In the genomic region with DNA sequence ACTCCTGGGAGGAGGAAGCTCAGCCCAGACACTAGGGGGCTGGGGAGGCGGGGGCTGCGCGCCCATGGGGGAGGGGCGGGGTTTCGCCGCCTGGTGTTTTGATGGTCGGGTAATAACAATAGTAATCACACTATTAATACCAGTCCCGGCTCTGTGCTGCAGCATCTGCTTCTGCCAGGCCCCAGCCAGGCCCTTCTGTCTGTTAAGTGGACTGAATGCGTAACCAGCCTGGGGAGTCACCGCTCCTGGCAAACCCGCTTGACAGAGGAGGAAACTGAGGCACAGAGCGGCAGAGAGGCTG, we compare ENCODE assay signal across 28 cellular contexts. TPM values are rescaled to one million over a fixed set of nuclear protein-coding genes. Genes with fewer than 3 reads are reported as not detected.
A peak's percentile ranks its signal among the peaks of the same experiment; 100 is the strongest.
DNase-seq lines count a peak whose midpoint lies in the region; ATAC-seq, FAIRE-seq and TF ChIP-seq lines count a peak whose summit lies in the region.
"Had no signal": no experiment of that assay in that cellular context is flagged by ENCODE, and none has a peak within 500 bp of the region (broad histone marks: within the 10 kb centered on the region; RNA-seq: fewer than 3 reads in every experiment).

No MANE protein-coding gene starts in this region.

- in situ Hi-C loops in K562 (cut with MboI): no loop called here

- CTCF ChIA-PET in K562 (lab: Yijun Ruan, JAX; ENCODE audit: low intra/inter-chr PET ratio): no interaction called here
- CTCF ChIA-PET in activated naive CD4-positive, alpha-beta T cell treated with anti-CD3 and anti-CD28 coated beads, Interleukin-2, amount 10 ng/mL, durations not matched to agents 7 days and 5 days (lab: Charles Lee): interaction anchor here (0.9 to 2.9 kb wide), 2 partner anchors 14 to 15 kb away, joined by 3 to 10 read pairs; no protein-coding TSS in a partner anchor

- peaks cover 5% of the 10 kb centered on the region for H3K4me1 Mint-ChIP-seq in neural progenitor cell
- H3K4me1 Mint-ChIP-seq in activated naive CD4-positive, alpha-beta T cell treated with anti-CD3 and anti-CD28 coated beads, Interleukin-2, amount 10 ng/mL, durations not matched to agents 7 days and 5 days: peaks cover 3% of the 10 kb centered on the region

- H3K4me1 ChIP-seq in K562 (replicated peaks in 1 of 2; ENCODE audit: control insufficient read depth in 2 of 2, insufficient read depth in 2 of 2, low read length in 2 of 2) (peaks cover 0 to 12% of the 10 kb centered on the region in 2 experiments; a peak in 3 of 5 replicates), neural progenitor cell (peaks cover 14% of the 10 kb centered on the region), MM.1S (ENCODE audit: low read length) (no peaks in the 10 kb centered on the region)
- H3K4me1 ChIP-seq: colonic mucosa had no signal

- TF ChIP-seq CTCF in K562 (IDR thresholded peaks at IDR 0.05 in 2 of 3, conservative IDR thresholded peaks at IDR 0.05 in 1 of 3; ENCODE audit: insufficient read depth in 2 of 3, low read depth in 1 of 3, low read length in 3 of 3) (no peak), neural progenitor cell (IDR thresholded peaks at IDR 0.05) (peak; percentile 26), MM.1S (IDR thresholded peaks at IDR 0.05; ENCODE audit: low read length) (no peak)

- TF ChIP-seq EP300 in K562 (IDR thresholded peaks at IDR 0.05; ENCODE audit: low read length): no peak

- no peak for TF ChIP-seq POLR2A in K562 (conservative IDR thresholded peaks at IDR 0.05)

- 37% methylated on average over 6 of the region's 12 CpGs for WGBS in K562 (ENCODE audit: insufficient coverage, low coverage, missing lambda C conversion rate)

- H3K27ac ChIP-seq in K562 (ENCODE audit: extremely low read depth, low read depth, low read length): no peak overlapping the region
- H3K27ac ChIP-seq in neural progenitor cell: no peak overlapping the region
- no peak overlapping the region for H3K27ac ChIP-seq in MM.1S (ENCODE audit: low read length)
- H3K27ac ChIP-seq: colonic mucosa, thyroid gland had no signal

- no peak for TF ChIP-seq RAD21 in K562 (CRISPR knock-in tag; conservative IDR thresholded peaks at IDR 0.05 in 1 of 2, IDR thresholded peaks at IDR 0.05 in 1 of 2)

- H3K36me3 Mint-ChIP-seq in neural progenitor cell: no peaks in the 10 kb centered on the region
- no peaks in the 10 kb centered on the region for H3K36me3 Mint-ChIP-seq in activated naive CD4-positive, alpha-beta T cell treated with anti-CD3 and anti-CD28 coated beads, Interleukin-2, amount 10 ng/mL, durations not matched to agents 7 days and 5 days

- ATAC-seq in K562: 0 out of 3 replicates have a peak, but pooled peaks have one; percentile 15
- ATAC-seq: activated T-cell treated with anti-CD3 and anti-CD28 coated beads, Interleukin-2, amount 50 U/mL, for 4 hours; effector memory CD8-positive, alpha-beta T cell; HCT116; left cardiac atrium; right cardiac atrium; stimulated activated naive CD8-positive, alpha-beta T cell treated with anti-CD3 and anti-CD28 coated beads, Interleukin-15, Interleukin-2, amounts not matched to agents 100 U/mL and 50 U/mL, for 24 hours had no signal

- no peaks in the 10 kb centered on the region for H3K9me3 ChIP-seq in K562 (replicated peaks; ENCODE audit: control insufficient read depth, insufficient read depth, low read depth, low read length)
- H3K9me3 ChIP-seq in neural progenitor cell (ENCODE audit: low read depth): no peaks in the 10 kb centered on the region
- H3K9me3 ChIP-seq in MM.1S (replicated peaks; ENCODE audit: insufficient read depth, low read length): no peaks in the 10 kb centered on the region
- H3K9me3 ChIP-seq: colonic mucosa, thyroid gland had no signal

- H4K20me1 ChIP-seq in K562 (replicated peaks; ENCODE audit: control insufficient read depth, insufficient read depth, low read length): 0 out of 2 replicates have a peak, but pooled peaks cover 4% of the 10 kb centered on the region
- peaks cover 5% of the 10 kb centered on the region for H4K20me1 ChIP-seq in neural progenitor cell (ENCODE audit: low read depth)
- no peaks in the 10 kb centered on the region for H4K20me1 ChIP-seq in MM.1S (ENCODE audit: insufficient read depth, low read length)

- no peak overlapping the region for H3K4me3 Mint-ChIP-seq in neural progenitor cell
- no peak overlapping the region for H3K4me3 Mint-ChIP-seq in activated naive CD4-positive, alpha-beta T cell treated with anti-CD3 and anti-CD28 coated beads, Interleukin-2, amount 10 ng/mL, durations not matched to agents 7 days and 5 days
- H3K4me3 Mint-ChIP-seq: activated T-cell treated with anti-CD3 and anti-CD28 coated beads, Interleukin-2, amount 50 U/mL, for 4 hours; B cell; effector memory CD8-positive, alpha-beta T cell had no signal

- H3K36me3 ChIP-seq in K562 (ENCODE audit: control insufficient read depth, insufficient read depth, low read length): no peaks in the 10 kb centered on the region
- H3K36me3 ChIP-seq in neural progenitor cell: no peaks in the 10 kb centered on the region
- no peaks in the 10 kb centered on the region for H3K36me3 ChIP-seq in MM.1S (replicated peaks; ENCODE audit: insufficient read depth, low read length)
- H3K36me3 ChIP-seq: colonic mucosa, thyroid gland had no signal

- H3K79me2 ChIP-seq in K562 (ENCODE audit: control insufficient read depth, insufficient read depth, low read length) (no peaks in the 10 kb centered on the region), neural progenitor cell (ENCODE audit: low read depth) (no peaks in the 10 kb centered on the region), MM.1S (ENCODE audit: low read length) (no peaks in the 10 kb centered on the region)

- H3F3A ChIP-seq in neural progenitor cell (ENCODE audit: low read depth): peaks cover 8% of the 10 kb centered on the region
- no peaks in the 10 kb centered on the region for H3F3A ChIP-seq in MM.1S (ENCODE audit: insufficient read depth, low read length)

- H2AFZ ChIP-seq in K562 (ENCODE audit: low read depth, low read length): no peak overlapping the region
- peak overlapping the region; percentile 72 for H2AFZ ChIP-seq in neural progenitor cell (replicated peaks)
- H2AFZ ChIP-seq in MM.1S (ENCODE audit: low read length): no peak overlapping the region

- no peaks in the 10 kb centered on the region for H3K9me2 ChIP-seq in MM.1S (replicated peaks; ENCODE audit: insufficient read depth, low read length)

- no peak overlapping the region for H3K4me2 ChIP-seq in K562 (ENCODE audit: insufficient read depth, low read length)
- H3K4me2 ChIP-seq in neural progenitor cell: peak overlapping the region; percentile 69
- no peak overlapping the region for H3K4me2 ChIP-seq in MM.1S (ENCODE audit: low read depth, low read length)

- no peak for FAIRE-seq in K562 (lab: Jason Lieb, UNC)
- FAIRE-seq: bronchial epithelial cell had no signal

- H3K9ac ChIP-seq in K562 (ENCODE audit: insufficient read depth in 1 of 2, low read depth in 2 of 2, low read length in 2 of 2): peak overlapping the region in 1 of 2 experiments; percentile 59; a peak in 1 of 4 replicates
- no peak overlapping the region for H3K9ac ChIP-seq in neural progenitor cell
- no peak overlapping the region for H3K9ac ChIP-seq in MM.1S (ENCODE audit: low read length)

- H3K27me3 ChIP-seq in K562 (ENCODE audit: control insufficient read depth in 2 of 2, insufficient read depth in 2 of 2, low read length in 2 of 2) (peaks cover 4 to 15% of the 10 kb centered on the region in 2 experiments), neural progenitor cell (peaks cover 42% of the 10 kb centered on the region), MM.1S (replicated peaks; ENCODE audit: insufficient read depth, low read length) (peaks cover 37% of the 10 kb centered on the region)

- peaks cover 3% of the 10 kb centered on the region for H3K9me3 Mint-ChIP-seq in neural progenitor cell
- no peaks in the 10 kb centered on the region for H3K9me3 Mint-ChIP-seq in activated naive CD4-positive, alpha-beta T cell treated with anti-CD3 and anti-CD28 coated beads, Interleukin-2, amount 10 ng/mL, durations not matched to agents 7 days and 5 days
- H3K9me3 Mint-ChIP-seq: activated T-cell treated with anti-CD3 and anti-CD28 coated beads, Interleukin-2, amount 50 U/mL, for 4 hours; effector memory CD8-positive, alpha-beta T cell had no signal

- H3K9me1 ChIP-seq in K562 (ENCODE audit: control insufficient read depth, insufficient read depth, low read length): no peaks in the 10 kb centered on the region

- no TSS peak for BruUV-seq in K562 (replicated peaks; lab: Mats Ljungman, UMichigan)

- POLR2A ChIA-PET in K562 (lab: Yijun Ruan, JAX): no interaction called here

- no peak overlapping the region for H3K4me3 ChIP-seq in K562
- no peak overlapping the region for H3K4me3 ChIP-seq in neural progenitor cell
- H3K4me3 ChIP-seq in MM.1S (ENCODE audit: low read length): no peak overlapping the region
- H3K4me3 ChIP-seq: colonic mucosa, thyroid gland had no signal

- intact Hi-C loops in K562 (cut with micrococcal nuclease): no loop called here

- H3K27ac Mint-ChIP-seq in neural progenitor cell: no peak overlapping the region
- H3K27ac Mint-ChIP-seq in activated naive CD4-positive, alpha-beta T cell treated with anti-CD3 and anti-CD28 coated beads, Interleukin-2, amount 10 ng/mL, durations not matched to agents 7 days and 5 days: no peak overlapping the region
- H3K27ac Mint-ChIP-seq: B cell; effector memory CD8-positive, alpha-beta T cell had no signal

- peaks cover 50% of the 10 kb centered on the region for H3K27me3 Mint-ChIP-seq in neural progenitor cell (ENCODE audit: insufficient read depth, low read depth)
- peaks cover 95% of the 10 kb centered on the region for H3K27me3 Mint-ChIP-seq in activated naive CD4-positive, alpha-beta T cell treated with anti-CD3 and anti-CD28 coated beads, Interleukin-2, amount 10 ng/mL, durations not matched to agents 7 days and 5 days

- peak; percentile 29 for DNase-seq in DMS53 (lab: John Stamatoyannopoulos, UW)
- no peak for DNase-seq in DMS53 treated with DMSO at 0.1 percent for 48 hours (lab: John Stamatoyannopoulos, UW; ENCODE audit: unreplicated experiment)
- peak; percentile 18 for DNase-seq in NCI-H146 treated with DMSO at 0.1 percent for 48 hours (lab: John Stamatoyannopoulos, UW; ENCODE audit: unreplicated experiment)
- DNase-seq in K562 (ENCODE audit: extremely low read depth in 1 of 4, low spot score in 3 of 4): peak in 1 of 4 experiments; percentile 27
- DNase-seq in neural progenitor cell (ENCODE audit: low spot score): peak; percentile 64
- no peak for DNase-seq in MM.1S
- DNase-seq in DMS153 (lab: John Stamatoyannopoulos, UW): no peak
- DNase-seq in activated naive CD4-positive, alpha-beta T cell treated with anti-CD3 and anti-CD28 coated beads, Interleukin-2, amount 10 ng/mL, durations not matched to agents 7 days and 5 days: no peak
- DNase-seq: 8988T; activated CD4-positive, CD25-positive, alpha-beta regulatory T cell; activated naive CD4-positive, alpha-beta T cell treated with Interleukin-2 at 50 U/mL for 16 hours; activated T-cell treated with anti-CD3 and anti-CD28 coated beads, Interleukin-2, amount 50 U/mL, for 4 hours; amygdala; colonic mucosa; effector memory CD8-positive, alpha-beta T cell; KG1; left cardiac atrium; mesendoderm; NCI-H2081; NCI-H526; stimulated activated CD4-positive, alpha-beta T cell treated with anti-CD3 and anti-CD28 coated beads, Interleukin-4, amount 100 ng/mL, for 4 hours; stimulated activated naive CD8-positive, alpha-beta T cell treated with anti-CD3 and anti-CD28 coated beads, Interleukin-15, Interleukin-2, amounts not matched to agents 100 U/mL and 50 U/mL, for 24 hours; T1000; thyroid gland had no signal

RNA-seq across cellular contexts. Expression of gene NPAS1, which starts 8.7 kb away (rescaled TPM):
- 1.2 and 8.1 TPM in 2 replicates for total RNA-seq in K562 (2011; cell fraction: chromatin; rRNA removed; ENCODE audit: low replicate concordance)
- total RNA-seq in K562 (2011; cell fraction: nucleolus; rRNA removed): 4.9 and 6.5 TPM in 2 replicates
- total RNA-seq in K562 (2011; cell fraction: nucleoplasm; rRNA removed): 2.3 and 3.4 TPM in 2 replicates
- total RNA-seq in K562 (2014; rRNA removed) (1.2 and 2.0 TPM in 2 replicates), K562 (2014; rRNA removed; fragmentation: Illumina TruSeq; extraction: Trizol) (0.13 and 0.58 TPM in 2 replicates), K562 (2015; rRNA removed; fragmentation: Illumina TruSeq; extraction: Trizol) (2.5 and 2.9 TPM in 2 replicates), K562 (2021) (5.2 and 5.3 TPM in 2 replicates), neural progenitor cell (ENCODE audit: low replicate concordance) (1.2 and 4.3 TPM in 2 replicates)
- polyA plus RNA-seq in K562 (2011; rRNA removed) (1.6 and 2.4 TPM in 2 replicates), K562 (2014; fragmentation: Illumina TruSeq; extraction: Trizol) (1.2 and 3.2 TPM in 2 replicates), K562 (2014; fragmentation: Nextera tagmentation; extraction: Ambion mirVana) (not detected), K562 (2014; rRNA removed) (3.0 and 4.6 TPM in 2 replicates)
- polyA plus RNA-seq in K562 (2011; cell fraction: cytosol; rRNA removed): 3.2 and 9.4 TPM in 2 replicates
- polyA plus RNA-seq in K562 (2011; cell fraction: nucleus; rRNA removed): 6.0 and 12.1 TPM in 2 replicates
- polyA plus RNA-seq in K562 (2012): 6.3 and 16.7 TPM in 2 replicates
- 0.39 and 0.77 TPM in 2 replicates for polyA minus RNA-seq in K562 (2011; rRNA and poly(A)+ RNA removed)
- 2.5 and 3.5 TPM in 2 replicates for polyA minus RNA-seq in K562 (2011; cell fraction: cytosol; rRNA and poly(A)+ RNA removed)
- polyA minus RNA-seq in K562 (2011; cell fraction: nucleus; rRNA and poly(A)+ RNA removed): 2.0 and 2.9 TPM in 2 replicates

RNA-seq across cellular contexts. Expression of gene TMEM160, which starts 20.1 kb away (rescaled TPM):
- 1.5 and 6.1 TPM in 2 replicates for total RNA-seq in K562 (2011; cell fraction: chromatin; rRNA removed; ENCODE audit: low replicate concordance)
- 30.7 and 31.5 TPM in 2 replicates for total RNA-seq in K562 (2011; cell fraction: nucleolus; rRNA removed)
- 10.5 and 11.2 TPM in 2 replicates for total RNA-seq in K562 (2011; cell fraction: nucleoplasm; rRNA removed)
- 95.2 and 166 TPM in 2 replicates for total RNA-seq in K562 (2014; rRNA removed)
- 0.64 and 2.4 TPM in 2 replicates for total RNA-seq in K562 (2014; rRNA removed; fragmentation: Illumina TruSeq; extraction: Trizol)
- 2.4 and 4.4 TPM in 2 replicates for total RNA-seq in K562 (2015; rRNA removed; fragmentation: Illumina TruSeq; extraction: Trizol)
- 77.6 and 79.5 TPM in 2 replicates for total RNA-seq in K562 (2021)
- polyA plus RNA-seq in K562 (2011; rRNA removed): 8.7 and 14.0 TPM in 2 replicates
- 44.0 and 160 TPM in 2 replicates for polyA plus RNA-seq in K562 (2011; cell fraction: cytosol; rRNA removed)
- polyA plus RNA-seq in K562 (2011; cell fraction: nucleus; rRNA removed): 12.9 and 22.9 TPM in 2 replicates
- polyA plus RNA-seq in K562 (2012): 30.2 and 35.3 TPM in 2 replicates
- 1.4 TPM in 1 of 2 replicates, not detected in the other for polyA plus RNA-seq in K562 (2014; fragmentation: Illumina TruSeq; extraction: Trizol)
- under 1 TPM; 0.10 to 0.25 TPM for polyA plus RNA-seq in K562 (2014; fragmentation: Nextera tagmentation; extraction: Ambion mirVana)
- polyA plus RNA-seq in K562 (2014; rRNA removed): 85.9 and 90.7 TPM in 2 replicates
- 0.69 and 0.74 TPM in 2 replicates for polyA minus RNA-seq in K562 (2011; rRNA and poly(A)+ RNA removed)
- polyA minus RNA-seq in K562 (2011; cell fraction: cytosol; rRNA and poly(A)+ RNA removed): 9.9 and 19.5 TPM in 2 replicates
- polyA minus RNA-seq in K562 (2011; cell fraction: nucleus; rRNA and poly(A)+ RNA removed): 7.0 and 7.9 TPM in 2 replicates
- 8.0 and 66.2 TPM in 2 replicates for total RNA-seq in neural progenitor cell (ENCODE audit: low replicate concordance)

Comparison
In these comparisons a context has a peak if more than half of its experiments do, and no peak if none do; other contexts are left out.
1. DNase-seq: peak in DMS53 (single experiment), NCI-H146 treated with DMSO at 0.1 percent for 48 hours (single experiment) and neural progenitor cell (single experiment); none in DMS53 treated with DMSO at 0.1 percent for 48 hours (single experiment), MM.1S (single experiment), DMS153 (single experiment) and activated naive CD4-positive, alpha-beta T cell treated with anti-CD3 and anti-CD28 coated beads, Interleukin-2, amount 10 ng/mL, durations not matched to agents 7 days and 5 days (single experiment).